ENCODE assay signal across 2 cellular contexts in the genomic region with DNA sequence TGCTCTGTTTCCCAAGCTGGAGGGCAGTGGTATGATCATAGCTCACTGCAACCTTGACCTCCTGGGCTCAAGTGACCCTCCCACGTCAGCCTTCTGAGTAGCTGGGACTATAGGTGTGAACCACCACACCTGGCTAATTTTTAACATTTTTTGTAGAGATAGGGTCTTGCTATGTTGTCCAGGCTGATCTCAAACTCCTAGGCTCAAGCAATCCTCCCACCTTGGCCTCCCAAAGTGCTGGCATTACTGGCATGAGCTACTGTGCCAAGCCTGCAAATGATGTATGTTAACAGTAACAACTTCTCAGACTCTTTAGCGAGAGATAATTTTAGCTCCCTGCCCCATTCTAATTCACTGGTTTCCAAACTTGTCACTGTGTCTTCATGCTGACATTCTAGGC.
TF ChIP-seq lines count a peak whose summit lies in the region.

No MANE protein-coding gene starts in this region.

TF ChIP-seq in GM23338, 12 proteins besides CTCF, POLR2A, EP300 and RAD21 (continues in another document):
- TF ChIP-seq REST (IDR thresholded peaks at IDR 0.05; ENCODE audit: unreplicated experiment) (no peak), ZNF331 (CRISPR knock-in tag; IDR thresholded peaks at IDR 0.05; ENCODE audit: low read depth) (no peak), NANOG (IDR thresholded peaks at IDR 0.05; ENCODE audit: borderline replicate concordance) (no peak), EZH2phosphoT487 (IDR thresholded peaks at IDR 0.05; ENCODE audit: unreplicated experiment) (no peak), CREB1 (CRISPR knock-in tag; IDR thresholded peaks at IDR 0.05; ENCODE audit: low read depth) (no peak), POLR2AphosphoS5 (IDR thresholded peaks at IDR 0.05; ENCODE audit: low read depth) (no peak), EZH2 (IDR thresholded peaks at IDR 0.05; ENCODE audit: low read depth, unreplicated experiment) (no peak), JUNB (IDR thresholded peaks at IDR 0.05; ENCODE audit: unreplicated experiment) (no peak)
- TF ChIP-seq, protein P1, sequence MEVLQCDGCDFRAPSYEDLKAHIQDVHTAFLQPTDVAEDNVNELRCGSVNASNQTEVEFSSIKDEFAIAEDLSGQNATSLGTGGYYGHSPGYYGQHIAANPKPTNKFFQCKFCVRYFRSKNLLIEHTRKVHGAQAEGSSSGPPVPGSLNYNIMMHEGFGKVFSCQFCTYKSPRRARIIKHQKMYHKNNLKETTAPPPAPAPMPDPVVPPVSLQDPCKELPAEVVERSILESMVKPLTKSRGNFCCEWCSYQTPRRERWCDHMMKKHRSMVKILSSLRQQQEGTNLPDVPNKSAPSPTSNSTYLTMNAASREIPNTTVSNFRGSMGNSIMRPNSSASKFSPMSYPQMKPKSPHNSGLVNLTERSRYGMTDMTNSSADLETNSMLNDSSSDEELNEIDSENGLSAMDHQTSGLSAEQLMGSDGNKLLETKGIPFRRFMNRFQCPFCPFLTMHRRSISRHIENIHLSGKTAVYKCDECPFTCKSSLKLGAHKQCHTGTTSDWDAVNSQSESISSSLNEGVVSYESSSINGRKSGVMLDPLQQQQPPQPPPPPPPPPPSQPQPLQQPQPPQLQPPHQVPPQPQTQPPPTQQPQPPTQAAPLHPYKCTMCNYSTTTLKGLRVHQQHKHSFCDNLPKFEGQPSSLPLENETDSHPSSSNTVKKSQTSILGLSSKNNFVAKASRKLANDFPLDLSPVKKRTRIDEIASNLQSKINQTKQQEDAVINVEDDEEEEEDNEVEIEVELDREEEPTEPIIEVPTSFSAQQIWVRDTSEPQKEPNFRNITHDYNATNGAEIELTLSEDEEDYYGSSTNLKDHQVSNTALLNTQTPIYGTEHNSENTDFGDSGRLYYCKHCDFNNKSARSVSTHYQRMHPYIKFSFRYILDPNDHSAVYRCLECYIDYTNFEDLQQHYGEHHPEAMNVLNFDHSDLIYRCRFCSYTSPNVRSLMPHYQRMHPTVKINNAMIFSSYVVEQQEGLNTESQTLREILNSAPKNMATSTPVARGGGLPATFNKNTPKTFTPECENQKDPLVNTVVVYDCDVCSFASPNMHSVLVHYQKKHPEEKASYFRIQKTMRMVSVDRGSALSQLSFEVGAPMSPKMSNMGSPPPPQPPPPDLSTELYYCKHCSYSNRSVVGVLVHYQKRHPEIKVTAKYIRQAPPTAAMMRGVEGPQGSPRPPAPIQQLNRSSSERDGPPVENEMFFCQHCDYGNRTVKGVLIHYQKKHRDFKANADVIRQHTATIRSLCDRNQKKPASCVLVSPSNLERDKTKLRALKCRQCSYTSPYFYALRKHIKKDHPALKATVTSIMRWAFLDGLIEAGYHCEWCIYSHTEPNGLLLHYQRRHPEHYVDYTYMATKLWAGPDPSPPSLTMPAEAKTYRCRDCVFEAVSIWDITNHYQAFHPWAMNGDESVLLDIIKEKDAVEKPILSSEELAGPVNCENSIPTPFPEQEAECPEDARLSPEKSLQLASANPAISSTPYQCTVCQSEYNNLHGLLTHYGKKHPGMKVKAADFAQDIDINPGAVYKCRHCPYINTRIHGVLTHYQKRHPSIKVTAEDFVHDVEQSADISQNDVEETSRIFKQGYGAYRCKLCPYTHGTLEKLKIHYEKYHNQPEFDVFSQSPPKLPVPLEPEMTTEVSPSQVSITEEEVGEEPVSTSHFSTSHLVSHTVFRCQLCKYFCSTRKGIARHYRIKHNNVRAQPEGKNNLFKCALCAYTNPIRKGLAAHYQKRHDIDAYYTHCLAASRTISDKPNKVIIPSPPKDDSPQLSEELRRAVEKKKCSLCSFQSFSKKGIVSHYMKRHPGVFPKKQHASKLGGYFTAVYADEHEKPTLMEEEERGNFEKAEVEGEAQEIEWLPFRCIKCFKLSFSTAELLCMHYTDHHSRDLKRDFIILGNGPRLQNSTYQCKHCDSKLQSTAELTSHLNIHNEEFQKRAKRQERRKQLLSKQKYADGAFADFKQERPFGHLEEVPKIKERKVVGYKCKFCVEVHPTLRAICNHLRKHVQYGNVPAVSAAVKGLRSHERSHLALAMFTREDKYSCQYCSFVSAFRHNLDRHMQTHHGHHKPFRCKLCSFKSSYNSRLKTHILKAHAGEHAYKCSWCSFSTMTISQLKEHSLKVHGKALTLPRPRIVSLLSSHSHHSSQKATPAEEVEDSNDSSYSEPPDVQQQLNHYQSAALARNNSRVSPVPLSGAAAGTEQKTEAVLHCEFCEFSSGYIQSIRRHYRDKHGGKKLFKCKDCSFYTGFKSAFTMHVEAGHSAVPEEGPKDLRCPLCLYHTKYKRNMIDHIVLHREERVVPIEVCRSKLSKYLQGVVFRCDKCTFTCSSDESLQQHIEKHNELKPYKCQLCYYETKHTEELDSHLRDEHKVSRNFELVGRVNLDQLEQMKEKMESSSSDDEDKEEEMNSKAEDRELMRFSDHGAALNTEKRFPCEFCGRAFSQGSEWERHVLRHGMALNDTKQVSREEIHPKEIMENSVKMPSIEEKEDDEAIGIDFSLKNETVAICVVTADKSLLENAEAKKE (CRISPR knock-in tag; IDR thresholded peaks at IDR 0.05): no peak
- TF ChIP-seq, protein P2, sequence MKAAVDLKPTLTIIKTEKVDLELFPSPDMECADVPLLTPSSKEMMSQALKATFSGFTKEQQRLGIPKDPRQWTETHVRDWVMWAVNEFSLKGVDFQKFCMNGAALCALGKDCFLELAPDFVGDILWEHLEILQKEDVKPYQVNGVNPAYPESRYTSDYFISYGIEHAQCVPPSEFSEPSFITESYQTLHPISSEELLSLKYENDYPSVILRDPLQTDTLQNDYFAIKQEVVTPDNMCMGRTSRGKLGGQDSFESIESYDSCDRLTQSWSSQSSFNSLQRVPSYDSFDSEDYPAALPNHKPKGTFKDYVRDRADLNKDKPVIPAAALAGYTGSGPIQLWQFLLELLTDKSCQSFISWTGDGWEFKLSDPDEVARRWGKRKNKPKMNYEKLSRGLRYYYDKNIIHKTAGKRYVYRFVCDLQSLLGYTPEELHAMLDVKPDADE (IDR thresholded peaks at IDR 0.05): no peak

TF ChIP-seq in SK-N-SH, 30 proteins besides CTCF, POLR2A, EP300 and RAD21 (continued from another document):
- no peak for TF ChIP-seq FOSL2 (IDR thresholded peaks at IDR 0.05; ENCODE audit: borderline replicate concordance, low read depth)
- no peak for TF ChIP-seq TCF12 (IDR thresholded peaks at IDR 0.05)
- no peak for TF ChIP-seq IRF3 (IDR thresholded peaks at IDR 0.05; ENCODE audit: low read depth, low read length)
- TF ChIP-seq MXI1 (IDR thresholded peaks at IDR 0.05; ENCODE audit: low read depth, low read length): no peak
